In genomic region chr2:119431155-119431975, GRCh38 we compare ENCODE assay signal across 8 cellular contexts. TPM values are rescaled to one million over a fixed set of nuclear protein-coding genes. Genes with fewer than 3 reads are reported as not detected.
DNase-seq lines count a peak whose midpoint lies in the region; ATAC-seq and TF ChIP-seq lines count a peak whose summit lies in the region.

Gene TMEM37 (plus strand): TSS chr2:119431854. CDS start chr2:119431904, 50 bp downstream.

- peak; percentile 52 for DNase-seq in DMS79 (lab: John Stamatoyannopoulos, UW)
- DNase-seq in NCI-H526 treated with DMSO at 0.1 percent for 48 hours (lab: John Stamatoyannopoulos, UW) = peak; percentile 85
- DNase-seq in chondrocyte (ENCODE audit: low spot score) = no peak
- DNase-seq in left lobe of liver (ENCODE audit: low spot score) = peak; percentile 91
- peak; percentile 78 for DNase-seq in stimulated activated naive B cell treated with anti-CD40 and anti-IgM and Interleukin-4, amounts not matched to agents 10 μg/mL and 1 μg/mL and 100 μg/mL, for 72 hours
- DNase-seq in foreskin melanocyte = no peak

- H3K36me3 Mint-ChIP-seq in chondrocyte (ENCODE audit: low read depth) = no peaks in the 10 kb centered on the region
- no peaks in the 10 kb centered on the region for H3K36me3 Mint-ChIP-seq in stimulated activated naive B cell treated with anti-CD40 and anti-IgM and Interleukin-4, amounts not matched to agents 10 μg/mL and 1 μg/mL and 100 μg/mL, for 72 hours

- H3K4me3 Mint-ChIP-seq in chondrocyte (ENCODE audit: unreplicated experiment) = peak within 1 kb of the TSS; percentile 70
- H3K4me3 Mint-ChIP-seq in stimulated activated naive B cell treated with anti-CD40 and anti-IgM and Interleukin-4, amounts not matched to agents 10 μg/mL and 1 μg/mL and 100 μg/mL, for 72 hours = peak within 1 kb of the TSS; percentile 72

- no peak within 1 kb of the TSS for H3K27ac Mint-ChIP-seq in chondrocyte (ENCODE audit: unreplicated experiment)
- peak within 1 kb of the TSS; percentile 84 for H3K27ac Mint-ChIP-seq in stimulated activated naive B cell treated with anti-CD40 and anti-IgM and Interleukin-4, amounts not matched to agents 10 μg/mL and 1 μg/mL and 100 μg/mL, for 72 hours

- H3K27me3 Mint-ChIP-seq in chondrocyte (ENCODE audit: low read depth) = peaks cover 38% of the 10 kb centered on the region
- peaks cover 68 to 76% of the 10 kb centered on the region in 2 donors for H3K27me3 Mint-ChIP-seq in stimulated activated naive B cell treated with anti-CD40 and anti-IgM and Interleukin-4, amounts not matched to agents 10 μg/mL and 1 μg/mL and 100 μg/mL, for 72 hours

- ATAC-seq in HG03097 (IDR thresholded peaks at IDR 0.05; ENCODE audit: low FRiP score, unreplicated experiment) = peak; percentile 64
- peak; percentile 76 for ATAC-seq in left lobe of liver
- peak; percentile 87 to 90 for ATAC-seq in stimulated activated naive B cell treated with anti-CD40 and anti-IgM and Interleukin-4, amounts not matched to agents 10 μg/mL and 1 μg/mL and 100 μg/mL, for 72 hours (replicated peaks)

- TF ChIP-seq POLR2A in GM19099 (IDR thresholded peaks at IDR 0.05; ENCODE audit: extremely low read depth, insufficient read length, low read depth) = peak; percentile 39

- H3K9me3 Mint-ChIP-seq in chondrocyte (ENCODE audit: low read depth) = no peaks in the 10 kb centered on the region
- H3K9me3 Mint-ChIP-seq in stimulated activated naive B cell treated with anti-CD40 and anti-IgM and Interleukin-4, amounts not matched to agents 10 μg/mL and 1 μg/mL and 100 μg/mL, for 72 hours = no peaks in the 10 kb centered on the region

- peaks cover 11% of the 10 kb centered on the region for H3K4me1 Mint-ChIP-seq in chondrocyte (ENCODE audit: low read depth)
- peaks cover 16 to 18% of the 10 kb centered on the region in 2 donors for H3K4me1 Mint-ChIP-seq in stimulated activated naive B cell treated with anti-CD40 and anti-IgM and Interleukin-4, amounts not matched to agents 10 μg/mL and 1 μg/mL and 100 μg/mL, for 72 hours

- peak; percentile 14 for TF ChIP-seq CTCF in chondrocyte (IDR thresholded peaks at IDR 0.05)

RNA-seq across cellular contexts. Expression of gene TMEM37, which starts in this region (rescaled TPM):
- total RNA-seq in chondrocyte (0.36 to 1.1 TPM (median 0.77 TPM) in 3 replicates), left lobe of liver (85.7 TPM)

Comparison
In these comparisons a context has a peak if more than half of its experiments do, and no peak if none do; other contexts are left out.
1. RNA of gene TMEM37 (total RNA-seq): 85.7 TPM in left lobe of liver (single experiment); 0.36 to 1.1 TPM in chondrocyte; every median in the first group is over 10 times any median in the second.
2. DNase-seq: peak in DMS79 (single experiment), NCI-H526 treated with DMSO at 0.1 percent for 48 hours (single experiment), left lobe of liver (single experiment) and stimulated activated naive B cell treated with anti-CD40 and anti-IgM and Interleukin-4, amounts not matched to agents 10 μg/mL and 1 μg/mL and 100 μg/mL, for 72 hours (single experiment); none in chondrocyte (single experiment) and foreskin melanocyte (single experiment).
3. Peak in every context shown above with its lines, with median percentiles within 50 percentile points of each other: ATAC-seq.